Comparison of ENCODE assay signal across 29 cellular contexts in genomic region chr1:9984253-9984652, GRCh38. TPM values are rescaled to one million over a fixed set of nuclear protein-coding genes. Genes with fewer than 3 reads are reported as not detected.
"Had no signal": no experiment of that assay in that cellular context is flagged by ENCODE, and none has a peak within 500 bp of the region (broad histone marks: within the 10 kb centered on the region; RNA-seq: fewer than 3 reads in every experiment).

No MANE protein-coding gene starts in this region.

- H3K27me3 Mint-ChIP-seq: activated naive CD8-positive, alpha-beta T cell treated with anti-CD3 and anti-CD28 coated beads for 36 hours; brain; memory B cell; naive thymus-derived CD8-positive, alpha-beta T cell had no signal

- H3K4me1 ChIP-seq: adrenal gland, ascending aorta, esophagus squamous epithelium, neural progenitor cell, right lobe of liver, tibial artery, upper lobe of right lung had no signal

- H3K27ac ChIP-seq: adrenal gland, ascending aorta, cardiac muscle cell, neural progenitor cell, right lobe of liver, tibial artery, upper lobe of right lung, VCaP had no signal

- H3K27ac Mint-ChIP-seq: activated naive CD4-positive, alpha-beta T cell treated with anti-CD3 and anti-CD28 coated beads for 36 hours; activated naive CD8-positive, alpha-beta T cell treated with anti-CD3 and anti-CD28 coated beads for 36 hours; brain; endodermal cell; memory B cell; neural progenitor cell; T-helper 1 cell treated with Interleukin-12 subunit alpha and Interleukin-12 subunit beta and Interleukin-4 antibody, amounts not matched to agents 30 μg/mL and 1 μg/mL, for 36 hours had no signal

- H3K36me3 ChIP-seq: neural progenitor cell had no signal

- H3K4me3 ChIP-seq: adrenal gland, ascending aorta, cardiac muscle cell, esophagus squamous epithelium, neural progenitor cell, right lobe of liver, tibial artery, upper lobe of right lung had no signal

- H3K4me3 Mint-ChIP-seq: activated naive CD4-positive, alpha-beta T cell treated with anti-CD3 and anti-CD28 coated beads for 36 hours; activated naive CD8-positive, alpha-beta T cell treated with anti-CD3 and anti-CD28 coated beads for 36 hours; brain; endodermal cell; memory B cell; naive thymus-derived CD8-positive, alpha-beta T cell; neural progenitor cell; T-helper 1 cell treated with Interleukin-12 subunit alpha and Interleukin-12 subunit beta and Interleukin-4 antibody, amounts not matched to agents 30 μg/mL and 1 μg/mL, for 36 hours had no signal

- H3K9ac ChIP-seq: neural progenitor cell, SK-N-SH had no signal

- H3K9me3 ChIP-seq: adrenal gland, ascending aorta, esophagus squamous epithelium, right lobe of liver, SK-N-SH, tibial artery, upper lobe of right lung had no signal

- H3K27me3 ChIP-seq: adrenal gland, ascending aorta, cardiac muscle cell, esophagus squamous epithelium, neural progenitor cell, right lobe of liver, tibial artery, upper lobe of right lung had no signal

- H3K4me1 Mint-ChIP-seq: activated naive CD8-positive, alpha-beta T cell treated with anti-CD3 and anti-CD28 coated beads for 36 hours; brain; memory B cell; naive thymus-derived CD8-positive, alpha-beta T cell; neural progenitor cell had no signal

- H3K9me3 Mint-ChIP-seq: activated naive CD4-positive, alpha-beta T cell treated with anti-CD3 and anti-CD28 coated beads for 36 hours; activated naive CD8-positive, alpha-beta T cell treated with anti-CD3 and anti-CD28 coated beads for 36 hours; brain; endodermal cell; memory B cell; naive thymus-derived CD8-positive, alpha-beta T cell; neural progenitor cell; T-helper 1 cell treated with Interleukin-12 subunit alpha and Interleukin-12 subunit beta and Interleukin-4 antibody, amounts not matched to agents 30 μg/mL and 1 μg/mL, for 36 hours had no signal

- DNase-seq: activated CD4-positive, alpha-beta T cell treated with anti-CD3 and anti-CD28 coated beads for 4 hours; activated CD4-positive, alpha-beta T cell treated with anti-CD3 and anti-CD28 coated beads, Interleukin-2, amount 50 U/mL, for 48 hours; activated CD8-positive, alpha-beta memory T cell treated with anti-CD3 and anti-CD28 coated beads for 24 hours; activated effector memory CD4-positive, alpha-beta T cell treated with anti-CD3 and anti-CD28 coated beads, Interleukin-2, amount 50 U/mL, for 16 hours; activated naive CD4-positive, alpha-beta T cell treated with anti-CD3 and anti-CD28 coated beads for 36 hours; activated naive CD8-positive, alpha-beta T cell treated with anti-CD3 and anti-CD28 coated beads for 36 hours; adrenal gland; endodermal cell; esophagus squamous epithelium; foreskin melanocyte; left cardiac atrium; naive thymus-derived CD8-positive, alpha-beta T cell; occipital lobe; right lobe of liver; SK-N-SH; stimulated activated CD4-positive, alpha-beta T cell treated with anti-CD3 and anti-CD28 coated beads, Interleukin-4, amount 100 ng/mL, for 1 hour; stimulated activated naive CD8-positive, alpha-beta T cell treated with anti-CD3 and anti-CD28 coated beads, Interleukin-15, Interleukin-2, amounts not matched to agents 100 U/mL and 50 U/mL, for 24 hours; SW 1271; T-helper 9 cell; tibial artery; upper lobe of right lung had no signal

RNA-seq across cellular contexts. Expression of gene RBP7, which starts 12.8 kb away (rescaled TPM):
- total RNA-seq: activated naive CD4-positive, alpha-beta T cell treated with anti-CD3 and anti-CD28 coated beads for 36 hours; activated naive CD8-positive, alpha-beta T cell treated with anti-CD3 and anti-CD28 coated beads for 36 hours; cerebellum; naive thymus-derived CD8-positive, alpha-beta T cell; occipital lobe had no signal
